Comparison of ENCODE assay signal across 9 cellular contexts in the genomic region with DNA sequence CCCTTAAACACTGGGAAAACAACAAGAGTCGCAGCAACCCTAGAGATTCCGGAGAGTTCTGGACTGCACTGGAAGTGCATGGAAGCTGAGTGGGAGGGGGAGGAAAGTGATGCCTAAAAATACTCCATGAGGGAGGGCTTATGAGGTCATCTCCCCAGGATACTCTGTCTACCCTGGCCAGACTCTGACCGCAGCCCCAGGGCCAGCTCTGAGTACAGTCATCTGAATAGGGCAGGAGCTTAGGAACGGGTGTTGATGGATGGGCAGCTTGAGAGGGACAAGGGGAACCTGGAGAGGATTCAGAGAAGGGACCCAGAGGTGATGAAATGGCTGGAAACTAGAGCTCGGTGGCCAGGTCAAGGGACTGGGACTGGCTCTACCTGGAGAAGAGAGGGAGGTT.
DNase-seq lines count a peak whose midpoint lies in the region; TF ChIP-seq lines count a peak whose summit lies in the region.
"Had no signal": no experiment of that assay in that cellular context is flagged by ENCODE, and none has a peak within 500 bp of the region (broad histone marks: within the 10 kb centered on the region; RNA-seq: fewer than 3 reads in every experiment).

No MANE protein-coding gene starts in this region.

- peaks cover 5% of the 10 kb centered on the region for H3K4me1 Mint-ChIP-seq in mesothelial cell of epicardium

- H3K27me3 ChIP-seq in left ventricle myocardium inferior (ENCODE audit: low read depth) (no peaks in the 10 kb centered on the region), testis (no peaks in the 10 kb centered on the region)

- H3K36me3 ChIP-seq in left ventricle myocardium inferior (no peaks in the 10 kb centered on the region), testis (ENCODE audit: low read depth, missing control alignments) (no peaks in the 10 kb centered on the region)

- H3K27ac ChIP-seq in left ventricle myocardium inferior (replicated peaks) (peak overlapping the region; percentile 81), testis (no peak overlapping the region)

- TF ChIP-seq POLR2A in testis (IDR thresholded peaks at IDR 0.05): no peak

- H3K36me3 Mint-ChIP-seq in mesothelial cell of epicardium: peaks cover 5% of the 10 kb centered on the region

- H3K4me1 ChIP-seq in left ventricle myocardium inferior: peaks cover 40% of the 10 kb centered on the region
- H3K4me1 ChIP-seq in testis: no peaks in the 10 kb centered on the region

- H3K4me3 ChIP-seq in astrocyte of the cerebellum (ENCODE audit: low read depth, low read length) (no peak overlapping the region), left ventricle myocardium inferior (peak overlapping the region; percentile 7), testis (no peak overlapping the region)

- no peak overlapping the region for H3K27ac Mint-ChIP-seq in mesothelial cell of epicardium

- 80 to 92% methylated on average over 5 of the region's 5 CpGs for WGBS in testis, 2 donors

- TF ChIP-seq CTCF in astrocyte of the cerebellum (IDR thresholded peaks at IDR 0.05; ENCODE audit: low read depth, low read length, missing control alignments) (no peak), left ventricle myocardium inferior (IDR thresholded peaks at IDR 0.05; ENCODE audit: borderline replicate concordance) (no peak), mesothelial cell of epicardium (IDR thresholded peaks at IDR 0.05; ENCODE audit: unreplicated experiment) (no peak), testis (IDR thresholded peaks at IDR 0.05) (no peak)

- H3K27me3 Mint-ChIP-seq in mesothelial cell of epicardium (ENCODE audit: low read depth): no peaks in the 10 kb centered on the region

- intact Hi-C loops in left ventricle myocardium inferior (cut with micrococcal nuclease): no loop called here
- intact Hi-C loops in testis (cut with DNase I; ENCODE audit: low total_unique reads): no loop called here

- H3K9me3 Mint-ChIP-seq in mesothelial cell of epicardium: peaks cover 15% of the 10 kb centered on the region

- DNase-seq in H4 (ENCODE audit: low spot score): peak; percentile 84
- DNase-seq in astrocyte of the cerebellum (ENCODE audit: low read depth): peak; percentile 63
- DNase-seq in left ventricle myocardium inferior: peak; percentile 77
- DNase-seq in smooth muscle cell of the brain vasculature (ENCODE audit: low read depth, low spot score): peak; percentile 32
- no peak for DNase-seq in mesothelial cell of epicardium (ENCODE audit: low spot score in 2 of 2, unreplicated experiment in 2 of 2)
- DNase-seq in DMS114 treated with DMSO at 0.1 percent for 48 hours (lab: John Stamatoyannopoulos, UW; ENCODE audit: unreplicated experiment): no peak
- DNase-seq in testis: no peak
- DNase-seq in ureter (ENCODE audit: low spot score): no peak
- DNase-seq: NCI-H2107 had no signal

- in situ Hi-C loops in astrocyte of the cerebellum (cut with HindIII; ENCODE audit: low sequenced_read_pairs): no loop called here

- H3K9me3 ChIP-seq in left ventricle myocardium inferior (replicated peaks) (peaks cover 9% of the 10 kb centered on the region), testis (no peaks in the 10 kb centered on the region)

- H3K4me3 Mint-ChIP-seq in mesothelial cell of epicardium: no peak overlapping the region

Comparison
In these comparisons a context has a peak if more than half of its experiments do, and no peak if none do; other contexts are left out.
1. DNase-seq: peak in H4 (single experiment), astrocyte of the cerebellum (single experiment), left ventricle myocardium inferior (single experiment) and smooth muscle cell of the brain vasculature (single experiment); none in mesothelial cell of epicardium (0 of 2), DMS114 treated with DMSO at 0.1 percent for 48 hours (single experiment), testis (single experiment) and ureter (single experiment).